ENCODE assay signal across 1 cellular context in genomic region chr16:1342526-1343427, GRCh38.
TF ChIP-seq lines count a peak whose summit lies in the region.

No MANE protein-coding gene starts in this region.

TF ChIP-seq in GM12878, 131 proteins besides CTCF, POLR2A, EP300 and RAD21:
- TF ChIP-seq ASH2L (IDR thresholded peaks at IDR 0.05; ENCODE audit: borderline replicate concordance, low read depth) (no peak), NKRF (conservative IDR thresholded peaks at IDR 0.05) (peak; percentile 54), MYB (IDR thresholded peaks at IDR 0.05; ENCODE audit: borderline replicate concordance, low read depth, low read length) (no peak), TCF3 (IDR thresholded peaks at IDR 0.05; ENCODE audit: borderline replicate concordance, insufficient read depth, low read depth, low read length) (peak; percentile 90), MTA2 (IDR thresholded peaks at IDR 0.05; ENCODE audit: low read depth) (0 out of 2 replicates have a peak, but pooled peaks have one; percentile 15), IKZF2 (IDR thresholded peaks at IDR 0.05) (0 out of 4 replicates have a peak, but pooled peaks have one; percentile 14 to 27), IRF4 (IDR thresholded peaks at IDR 0.05; ENCODE audit: low read depth, low read length) (0 out of 2 replicates have a peak, but pooled peaks have one; percentile 13), PAX8 (IDR thresholded peaks at IDR 0.05) (no peak), PAX5 (IDR thresholded peaks at IDR 0.05; ENCODE audit: borderline replicate concordance, low read depth, low read length) (peak; percentile 92), CHD4 (IDR thresholded peaks at IDR 0.05) (no peak), EGR1 (IDR thresholded peaks at IDR 0.05; ENCODE audit: borderline replicate concordance in 1 of 2, low read depth in 2 of 2, low read length in 2 of 2) (peak; percentile 23 to 91), BMI1 (IDR thresholded peaks at IDR 0.05; ENCODE audit: borderline replicate concordance) (no peak), GATAD2B (conservative IDR thresholded peaks at IDR 0.05; ENCODE audit: low read depth) (peak; percentile 76; the same call in 1 of the 2 replicates), ZBTB4 (CRISPR knock-in tag; IDR thresholded peaks at IDR 0.05) (no peak), BHLHE40 (IDR thresholded peaks at IDR 0.05; ENCODE audit: borderline replicate concordance in 1 of 2, low read depth in 2 of 2, low read length in 1 of 2) (peak in 1 of 2 experiments; percentile 58; a peak in 2 of 4 replicates), TCF12 (IDR thresholded peaks at IDR 0.05; ENCODE audit: low read depth, low read length) (peak; percentile 91), EED (IDR thresholded peaks at IDR 0.05; ENCODE audit: low read depth) (peak; percentile 40; the same call in 1 of the 2 replicates), MEF2B (IDR thresholded peaks at IDR 0.05; ENCODE audit: partially characterized antibody, poor library complexity, severe bottlenecking) (peak; percentile 32), PKNOX1 (IDR thresholded peaks at IDR 0.05) (peak; percentile 47; the same call in 1 of the 2 replicates), DPF2 (IDR thresholded peaks at IDR 0.05) (peak; percentile 71), FOS (IDR thresholded peaks at IDR 0.05; ENCODE audit: borderline replicate concordance, extremely low read depth, insufficient read length) (peak; percentile 24), YY1 (IDR thresholded peaks at IDR 0.05; ENCODE audit: low read depth, low read length) (peak; percentile 15; the same call in 1 of the 2 replicates), KAT2A (conservative IDR thresholded peaks at IDR 0.05; ENCODE audit: control insufficient read depth, low read depth, low read length) (no peak), SPI1 (IDR thresholded peaks at IDR 0.05; ENCODE audit: borderline replicate concordance, insufficient read depth, low read depth, low read length) (peak; percentile 39; the same call in 1 of the 2 replicates), CHD2 (IDR thresholded peaks at IDR 0.05; ENCODE audit: borderline replicate concordance, low read depth, low read length) (peak; percentile 57; the same call in 1 of the 2 replicates), ATF7 (IDR thresholded peaks at IDR 0.05; ENCODE audit: low read depth) (0 out of 2 replicates have a peak, but pooled peaks have one; percentile 30), CREB1 (IDR thresholded peaks at IDR 0.05; ENCODE audit: low read depth) (peak; percentile 71; the same call in 1 of the 2 replicates), IKZF1 (conservative IDR thresholded peaks at IDR 0.05) (peak; percentile 49), SP1 (IDR thresholded peaks at IDR 0.05; ENCODE audit: low read depth, low read length) (peak; percentile 94), HDGF (IDR thresholded peaks at IDR 0.05) (peak; percentile 100), IRF3 (IDR thresholded peaks at IDR 0.05) (peak; percentile 61), MLLT1 (IDR thresholded peaks at IDR 0.05) (peak; percentile 24; the same call in 1 of the 2 replicates), RUNX3 (IDR thresholded peaks at IDR 0.05; ENCODE audit: low read length) (peak; percentile 47), POLR2AphosphoS2 (IDR thresholded peaks at IDR 0.05; ENCODE audit: low read depth, low read length) (no peak), WRNIP1 (IDR thresholded peaks at IDR 0.05; ENCODE audit: borderline replicate concordance, low read depth, low read length) (no peak)
TF ChIP-seq in GM12878: peak in this region for 26.
